12 cellular contexts compared by ENCODE assay signal in the genomic region with DNA sequence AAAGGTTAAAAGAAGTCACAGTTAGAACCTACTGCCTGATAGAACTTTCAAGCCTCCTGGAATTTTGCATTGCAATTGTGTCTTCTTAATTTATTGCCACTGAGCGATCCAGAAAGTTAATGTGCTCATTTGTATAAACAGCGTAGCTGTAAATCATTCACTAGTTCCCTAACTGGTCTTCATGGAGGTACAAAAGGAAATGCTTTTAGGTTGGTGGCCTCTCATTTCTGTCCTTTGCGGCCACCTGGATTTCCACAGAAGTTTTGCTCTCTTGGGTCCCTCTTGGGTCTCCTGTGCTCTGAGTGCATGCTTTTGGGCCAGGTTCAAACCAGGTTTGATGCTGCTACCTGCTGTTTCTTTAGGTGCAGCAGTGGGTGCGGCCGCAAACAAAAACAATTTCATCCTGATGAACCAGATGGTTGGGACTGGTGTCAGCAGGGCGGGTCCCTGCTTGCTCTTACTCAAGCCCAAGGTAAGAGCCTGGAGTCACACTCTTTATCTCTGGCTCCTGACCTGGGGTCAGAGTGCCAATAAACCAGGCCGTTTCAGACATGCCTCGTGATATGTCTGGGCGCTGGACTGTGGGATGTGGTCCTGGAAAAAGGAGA.
DNase-seq lines count a peak whose midpoint lies in the region; FAIRE-seq lines count a peak whose summit lies in the region.
"Had no signal": no experiment of that assay in that cellular context is flagged by ENCODE, and none has a peak within 500 bp of the region (broad histone marks: within the 10 kb centered on the region; RNA-seq: fewer than 3 reads in every experiment).

No MANE protein-coding gene starts in this region.

- no peak overlapping the region for H3K18ac ChIP-seq in mesendoderm (ENCODE audit: low read length)

- FAIRE-seq in urothelium cell line (lab: Jason Lieb, UNC) = no peak

- H3K79me1 ChIP-seq in mesendoderm (ENCODE audit: low read length) = no peaks in the 10 kb centered on the region

- H3K79me2 ChIP-seq in mesendoderm (ENCODE audit: control insufficient read depth, insufficient read depth, low read length) = no peaks in the 10 kb centered on the region

- H3K23ac ChIP-seq in mesendoderm (ENCODE audit: low read length) = no peak overlapping the region

- H3K9ac ChIP-seq in mucosa of stomach (ENCODE audit: low read length) = peak overlapping the region; percentile 46
- H3K9ac ChIP-seq in mesendoderm (ENCODE audit: low read length) = no peak overlapping the region

- no peak overlapping the region for H2BK120ac ChIP-seq in mesendoderm (ENCODE audit: low read depth, low read length)

- no peak overlapping the region for H3K4me2 ChIP-seq in mesendoderm (ENCODE audit: low read length)

- H3K36me3 ChIP-seq in esophagus (ENCODE audit: control insufficient read depth in 2 of 2, insufficient read depth in 2 of 2, low read length in 1 of 2) (no peaks in the 10 kb centered on the region), mucosa of stomach (ENCODE audit: control insufficient read depth, insufficient read depth, low read length) (no peaks in the 10 kb centered on the region), mesendoderm (ENCODE audit: control insufficient read depth, insufficient read depth, low read length) (no peaks in the 10 kb centered on the region)

- peak; percentile 41 for DNase-seq in A172 (ENCODE audit: low spot score)
- DNase-seq in NCI-H2171 (lab: John Stamatoyannopoulos, UW) = peak; percentile 33
- no peak for DNase-seq in middle frontal gyrus (ENCODE audit: extremely low spot score, low spot score)
- DNase-seq in urothelium cell line (ENCODE audit: low spot score) = no peak
- no peak for DNase-seq in mesendoderm
- no peak for DNase-seq in activated effector memory CD4-positive, alpha-beta T cell treated with Interleukin-2 at 50 U/mL for 16 hours
- DNase-seq: H9, NCI-H146, NCI-H524, T-helper 2 cell had no signal

- no peak overlapping the region for H4K5ac ChIP-seq in mesendoderm (ENCODE audit: low read length)

- H3K4ac ChIP-seq in mesendoderm (ENCODE audit: low read depth, low read length) = no peak overlapping the region

- no peak overlapping the region for H2BK5ac ChIP-seq in mesendoderm (ENCODE audit: low read length)

- no peak overlapping the region for H2BK15ac ChIP-seq in mesendoderm (replicated peaks; ENCODE audit: low read depth)

- WGBS in esophagus, 2 donors = 48 to 56% methylated on average over 9 of the region's 9 CpGs
- WGBS in mesendoderm (ENCODE audit: extremely low coverage, insufficient coverage, low lambda C conversion rate) = no CpG with 5 or more reads among the region's 9 CpGs

- H4K8ac ChIP-seq in mesendoderm (ENCODE audit: low read depth, low read length) = no peak overlapping the region

- H2AK5ac ChIP-seq in mesendoderm (ENCODE audit: low read length) = no peak overlapping the region

- H3K4me1 ChIP-seq in esophagus (ENCODE audit: control insufficient read depth in 2 of 2, insufficient read depth in 2 of 2, low read length in 1 of 2) = peaks cover 0 to 5% of the 10 kb centered on the region in 2 donors
- H3K4me1 ChIP-seq in mucosa of stomach (ENCODE audit: control insufficient read depth, insufficient read depth, low read length) = peaks cover 45% of the 10 kb centered on the region
- no peaks in the 10 kb centered on the region for H3K4me1 ChIP-seq in mesendoderm (ENCODE audit: control insufficient read depth, low read depth, low read length)

- H3K4me3 ChIP-seq in esophagus (ENCODE audit: low read depth in 1 of 2, low read length in 2 of 2) = no peak overlapping the region
- no peak overlapping the region for H3K4me3 ChIP-seq in mucosa of stomach (ENCODE audit: low read length)
- H3K4me3 ChIP-seq in mesendoderm (ENCODE audit: low read length) = no peak overlapping the region

- H3K9me3 ChIP-seq in esophagus (ENCODE audit: control insufficient read depth in 2 of 2, insufficient read depth in 1 of 2, low read depth in 1 of 2, low read length in 1 of 2) (no peaks in the 10 kb centered on the region), mucosa of stomach (ENCODE audit: control insufficient read depth, low read length) (no peaks in the 10 kb centered on the region)

- H3K27ac ChIP-seq in esophagus (ENCODE audit: low read depth in 2 of 2, low read length in 1 of 2) (peak overlapping the region; percentile 85 to 94), mesendoderm (ENCODE audit: low read depth, low read length) (no peak overlapping the region)

- no peak overlapping the region for H3K56ac ChIP-seq in mesendoderm (ENCODE audit: low read length)

- H3K27me3 ChIP-seq in esophagus (ENCODE audit: control insufficient read depth in 1 of 2, insufficient read depth in 2 of 2, low read length in 2 of 2) = no peaks in the 10 kb centered on the region
- H3K27me3 ChIP-seq in mucosa of stomach (ENCODE audit: control insufficient read depth, insufficient read depth, low read length) = no peaks in the 10 kb centered on the region
- H3K27me3 ChIP-seq in mesendoderm (ENCODE audit: insufficient read depth, low read length, poor library complexity) = no peaks in the 10 kb centered on the region

Comparison
In these comparisons a context has a peak if more than half of its experiments do, and no peak if none do; other contexts are left out.
1. DNase-seq: peak in A172 (single experiment) and NCI-H2171 (single experiment); none in middle frontal gyrus (single experiment), urothelium cell line (single experiment), mesendoderm (single experiment) and activated effector memory CD4-positive, alpha-beta T cell treated with Interleukin-2 at 50 U/mL for 16 hours (single experiment).